17 cellular contexts compared by ENCODE assay signal in the genomic region with DNA sequence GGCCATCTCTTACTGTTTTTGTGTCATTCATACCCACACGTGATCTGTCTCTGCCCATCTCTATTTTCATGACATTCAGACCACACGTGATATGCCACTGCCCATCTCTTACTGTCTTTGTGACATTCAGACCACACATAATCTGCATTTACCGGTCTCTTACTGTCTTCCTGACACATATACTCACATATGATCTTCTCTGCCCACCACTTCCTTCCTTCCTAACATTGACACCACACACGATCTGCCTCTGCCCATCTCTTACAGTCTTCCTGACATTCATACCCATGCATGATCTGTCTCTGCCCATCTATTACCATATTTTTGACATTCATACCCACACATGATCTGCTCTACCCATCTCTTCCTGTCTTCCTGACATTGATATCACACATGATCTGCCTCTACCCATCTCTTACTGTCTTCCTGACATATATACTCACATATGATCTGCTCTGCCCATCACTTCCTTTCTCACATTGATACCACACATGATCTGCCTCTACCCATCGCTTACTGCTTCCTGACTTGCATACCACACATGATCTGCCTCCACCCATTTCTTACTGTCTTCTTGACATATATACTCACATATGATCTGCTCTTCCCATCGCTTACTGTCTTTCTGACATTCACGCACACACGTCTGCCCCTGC.
"Had no signal": no experiment of that assay in that cellular context is flagged by ENCODE, and none has a peak within 500 bp of the region (broad histone marks: within the 10 kb centered on the region; RNA-seq: fewer than 3 reads in every experiment).

No MANE protein-coding gene starts in this region.

- ATAC-seq: esophagus mucosa, heart left ventricle, left colon, left ventricle myocardium superior, upper lobe of right lung had no signal

- H3K4me3 ChIP-seq: heart left ventricle, lung, right atrium auricular region, tibial nerve, upper lobe of right lung, vagina had no signal

- DNase-seq: effector memory CD4-positive, alpha-beta T cell; heart left ventricle; hippocampal formation; left colon; left ventricle myocardium superior; mesenchymal stem cell; midbrain; small intestine; stimulated activated CD4-positive, alpha-beta T cell treated with anti-CD3 and anti-CD28 coated beads, Interleukin-12 subunit alpha, Interleukin-12 subunit beta, amount 100 ng/mL, for 4 hours; stimulated activated naive CD4-positive, alpha-beta T cell treated with Interleukin-2 at 50 U/mL for 16 hours; upper lobe of right lung had no signal

- H3K4me1 ChIP-seq: heart left ventricle, right atrium auricular region, tibial nerve, upper lobe of right lung, vagina had no signal

- H3K27me3 ChIP-seq: right atrium auricular region, upper lobe of right lung, vagina had no signal

- H3K9me3 ChIP-seq: heart left ventricle, neutrophil, right atrium auricular region, tibial nerve, upper lobe of right lung, vagina had no signal

- H3K36me3 ChIP-seq: heart left ventricle, neutrophil, right atrium auricular region, tibial nerve, upper lobe of right lung, vagina had no signal

- H3K27ac ChIP-seq: heart left ventricle, neutrophil, right atrium auricular region, tibial nerve, upper lobe of right lung, vagina had no signal
